Comparison of ENCODE assay signal across 8 cellular contexts in the genomic region with DNA sequence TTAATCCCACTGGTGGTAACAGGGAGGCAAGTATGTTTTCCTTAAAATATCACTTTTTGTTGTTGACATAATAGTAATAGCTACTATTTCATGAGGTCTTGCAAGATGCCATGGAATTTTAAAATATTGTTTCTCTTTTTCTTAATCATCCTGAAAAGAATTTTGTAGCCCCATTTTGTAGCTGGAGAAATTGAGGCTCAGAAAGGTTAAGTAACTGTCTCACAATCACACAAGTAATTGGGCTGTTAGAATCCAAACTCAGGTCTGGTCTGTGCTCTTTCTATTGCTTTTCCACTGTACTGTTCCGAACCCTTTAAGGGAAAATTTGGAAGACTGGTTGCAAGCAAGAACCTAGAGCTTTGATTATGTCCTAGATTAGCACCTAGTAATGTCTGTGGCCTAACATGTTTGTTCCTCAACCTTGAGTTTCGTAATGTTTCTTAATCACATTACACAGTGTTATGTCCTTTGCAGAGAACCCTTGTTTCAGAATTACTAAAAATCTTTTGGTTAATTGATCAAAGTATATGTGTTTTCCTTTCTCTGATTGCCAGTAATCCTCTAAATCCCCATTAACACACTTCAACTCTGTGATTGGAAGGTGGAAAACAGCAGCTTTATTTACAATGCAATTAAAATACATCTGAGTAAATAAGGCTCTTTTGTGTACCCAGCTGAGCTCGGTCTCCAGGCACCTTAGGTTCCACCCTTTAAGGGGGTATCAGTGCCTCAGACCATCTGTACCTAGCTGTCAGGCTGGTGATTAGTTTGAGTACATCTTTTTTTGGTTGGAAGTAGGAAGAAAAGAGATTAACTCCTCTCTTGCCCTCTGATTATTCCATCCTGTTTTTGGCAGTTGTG. TPM values are rescaled to one million over a fixed set of nuclear protein-coding genes. Genes with fewer than 3 reads are reported as not detected.
A peak's percentile ranks its signal among the peaks of the same experiment; 100 is the strongest.
DNase-seq lines count a peak whose midpoint lies in the region; ATAC-seq and TF ChIP-seq lines count a peak whose summit lies in the region.

No MANE protein-coding gene starts in this region.

- no peak overlapping the region for H3K4me3 ChIP-seq in smooth muscle cell

- DNase-seq in NCI-H2227 (lab: John Stamatoyannopoulos, UW; ENCODE audit: unreplicated experiment) (peak; percentile 41), NCI-H2227 treated with DMSO at 0.1 percent for 48 hours (lab: John Stamatoyannopoulos, UW) (no peak), NCI-H2171 treated with DMSO at 0.1 percent for 48 hours (lab: John Stamatoyannopoulos, UW) (peak; percentile 97), endothelial cell (ENCODE audit: low spot score) (no peak), smooth muscle cell (lab: John Stamatoyannopoulos, UW; ENCODE audit: unreplicated experiment) (no peak), T-cell (no peak), inferior parietal cortex (ENCODE audit: extremely low spot score) (no peak)

- no peaks in the 10 kb centered on the region for H3K27me3 ChIP-seq in smooth muscle cell (ENCODE audit: low read depth)

- no peaks in the 10 kb centered on the region for H3K27me3 Mint-ChIP-seq in endothelial cell (ENCODE audit: unreplicated experiment)
- no peaks in the 10 kb centered on the region for H3K27me3 Mint-ChIP-seq in T-cell

- H2AFZ ChIP-seq in smooth muscle cell (ENCODE audit: low read depth) = no peak overlapping the region

- H3K4me2 ChIP-seq in smooth muscle cell = peak overlapping the region; percentile 69

- H3K9me3 Mint-ChIP-seq in endothelial cell (ENCODE audit: unreplicated experiment) = no peaks in the 10 kb centered on the region
- no peaks in the 10 kb centered on the region for H3K9me3 Mint-ChIP-seq in T-cell

- H3F3A ChIP-seq in smooth muscle cell (ENCODE audit: low read depth) = peaks cover 4% of the 10 kb centered on the region

- TF ChIP-seq CTCF in endothelial cell (IDR thresholded peaks at IDR 0.05; ENCODE audit: unreplicated experiment) (no peak), smooth muscle cell (IDR thresholded peaks at IDR 0.05; ENCODE audit: borderline replicate concordance, insufficient read depth, poor library complexity, severe bottlenecking) (no peak)

- H4K20me1 ChIP-seq in smooth muscle cell (ENCODE audit: low read depth) = peaks cover 37% of the 10 kb centered on the region

- peaks cover 14% of the 10 kb centered on the region for H3K36me3 ChIP-seq in smooth muscle cell (ENCODE audit: low read depth)

- H3K4me1 Mint-ChIP-seq in endothelial cell (ENCODE audit: unreplicated experiment) = peaks cover 10% of the 10 kb centered on the region
- H3K4me1 Mint-ChIP-seq in T-cell = peaks cover 0 to 4% (median 2%) of the 10 kb centered on the region in 3 donors

- H3K36me3 Mint-ChIP-seq in endothelial cell (ENCODE audit: low read depth, unreplicated experiment) = peaks cover 5% of the 10 kb centered on the region
- H3K36me3 Mint-ChIP-seq in T-cell = peaks cover 17% of the 10 kb centered on the region

- ATAC-seq in GM21423 (IDR thresholded peaks at IDR 0.05; ENCODE audit: unreplicated experiment) (no peak), T-cell (replicated peaks in 1 of 4) (no peak)

- peak overlapping the region; percentile 70 for H3K9ac ChIP-seq in smooth muscle cell (ENCODE audit: low read depth)

- peak overlapping the region; percentile 92 for H3K27ac ChIP-seq in smooth muscle cell (ENCODE audit: low read depth)

- H3K27ac Mint-ChIP-seq in endothelial cell (ENCODE audit: unreplicated experiment) (peak overlapping the region; percentile 75), T-cell (peak overlapping the region in 1 of 2 donors; percentile 8)

- no peaks in the 10 kb centered on the region for H3K9me3 ChIP-seq in smooth muscle cell (replicated peaks; ENCODE audit: low read depth)

- WGBS in smooth muscle cell (ENCODE audit: low lambda C conversion rate) = 54% methylated on average over 3 of the region's 3 CpGs

- peaks cover 17% of the 10 kb centered on the region for H3K79me2 ChIP-seq in smooth muscle cell (ENCODE audit: low read depth)

- CTCF ChIA-PET in T-cell (lab: Charles Lee) = interaction anchor here (0.8 to 2.1 kb wide), 5 partner anchors 9 to 1585 kb away, joined by 3 to 18 read pairs (median 4); partner anchors contain the start of genes IFT25 (in 1 of the 2) and LRRC42 (in 1 of the 2)

- H3K4me3 Mint-ChIP-seq in endothelial cell (ENCODE audit: unreplicated experiment) (no peak overlapping the region), T-cell (no peak overlapping the region)

- POLR2A ChIA-PET in T-cell (lab: Charles Lee) = interaction anchor here in 1 of 2 donors (0.5 kb wide), 1 partner anchor 11 kb away, joined by 4 read pairs; the partner anchor contains the start of gene LRRC42

- H3K4me1 ChIP-seq in smooth muscle cell (ENCODE audit: low read depth) = peaks cover 16% of the 10 kb centered on the region

RNA-seq across cellular contexts. Expression of gene LRRC42, which starts 10.4 kb away (rescaled TPM):
- 43.6 TPM for total RNA-seq in endothelial cell (ENCODE audit: unreplicated experiment)
- total RNA-seq in smooth muscle cell = 36.5 and 56.2 TPM in 2 replicates
- 37.0 and 38.0 TPM in 2 replicates for polyA plus RNA-seq in smooth muscle cell
- 1 to 10 TPM; 6.3 to 8.8 (median 7.9) TPM for total RNA-seq in T-cell

RNA-seq across cellular contexts. Expression of gene IFT25, which starts 11.0 kb away (rescaled TPM):
- 27.7 TPM for total RNA-seq in endothelial cell (ENCODE audit: unreplicated experiment)
- total RNA-seq in smooth muscle cell = 23.3 and 27.4 TPM in 2 replicates
- polyA plus RNA-seq in smooth muscle cell = 45.1 and 46.3 TPM in 2 replicates
- 10 to 100 TPM; 24.5 to 33.1 (median 31.2) TPM for total RNA-seq in T-cell

Comparison
In these comparisons a context has a peak if more than half of its experiments do, and no peak if none do; other contexts are left out.
1. DNase-seq: peak in NCI-H2227 (single experiment) and NCI-H2171 treated with DMSO at 0.1 percent for 48 hours (single experiment); none in NCI-H2227 treated with DMSO at 0.1 percent for 48 hours (single experiment), endothelial cell (single experiment), smooth muscle cell (single experiment), T-cell (0 of 34) and inferior parietal cortex (single experiment).